ENCODE assay signal across 29 cellular contexts in the genomic region with DNA sequence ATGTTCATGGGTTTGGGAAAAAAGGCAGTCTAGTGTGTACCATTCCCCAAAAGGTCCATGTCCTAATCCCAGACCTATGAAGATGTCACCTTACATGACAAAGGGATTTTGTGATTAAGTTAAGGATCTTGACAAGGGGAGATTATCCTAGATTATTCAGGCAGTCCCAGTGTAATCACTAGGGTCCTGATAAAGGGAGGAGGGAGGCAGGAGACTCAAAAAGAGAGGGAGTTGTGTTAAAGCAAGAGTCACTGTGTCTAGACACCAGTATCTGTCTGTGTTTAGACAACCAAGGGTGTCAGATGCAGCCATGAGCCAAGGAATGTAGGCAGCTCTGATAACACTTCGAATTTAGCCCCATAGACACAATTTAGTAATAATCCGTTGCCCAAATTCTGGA. TPM values are rescaled to one million over a fixed set of nuclear protein-coding genes. Genes with fewer than 3 reads are reported as not detected.
"Had no signal": no experiment of that assay in that cellular context is flagged by ENCODE, and none has a peak within 500 bp of the region (broad histone marks: within the 10 kb centered on the region; RNA-seq: fewer than 3 reads in every experiment).

No MANE protein-coding gene starts in this region.

- H3K4me1 Mint-ChIP-seq: activated CD4-positive, alpha-beta memory T cell treated with anti-CD3 and anti-CD28 coated beads, Interleukin-2, amount 10 ng/mL, durations not matched to agents 7 days and 5 days; activated CD4-positive, alpha-beta T cell treated with anti-CD3 and anti-CD28 coated beads for 36 hours; activated naive CD4-positive, alpha-beta T cell treated with anti-CD3 and anti-CD28 coated beads, Interleukin-2, amount 50 U/mL, for 24 hours; T-cell had no signal

- H3K4me3 ChIP-seq: cardiac muscle cell, K562, SK-N-MC had no signal

- DNase-seq: activated CD4-positive, alpha-beta memory T cell treated with anti-CD3 and anti-CD28 coated beads, Interleukin-2, amount 10 ng/mL, durations not matched to agents 7 days and 5 days; activated CD4-positive, alpha-beta T cell treated with anti-CD3 and anti-CD28 coated beads for 36 hours; activated CD4-positive, alpha-beta T cell treated with anti-CD3 and anti-CD28 coated beads, Interleukin-2, amount 50 U/mL, for 1 hour; activated CD8-positive, alpha-beta memory T cell treated with anti-CD3 and anti-CD28 coated beads, Interleukin-2, amount 50 U/mL, for 4 hours; activated effector memory CD4-positive, alpha-beta T cell treated with Interleukin-2 at 50 U/mL for 16 hours; activated naive CD4-positive, alpha-beta T cell; activated T-cell treated with anti-CD3 and anti-CD28 coated beads, Interleukin-2, amount 50 U/mL, for 1 hour; aorta; Karpas-422; MM.1S; NCI-H1105 treated with DMSO at 0.1 percent for 48 hours; NCI-H1436 treated with DMSO at 0.1 percent for 48 hours; NCI-H187; NCI-H2081 treated with DMSO at 0.1 percent for 48 hours; NCI-H446; NCI-H524 treated with DMSO at 0.1 percent for 48 hours; NCI-H748 treated with DMSO at 0.1 percent for 48 hours; SIG-M5; T-cell; T-helper 2 cell; T1000 had no signal

- H3K36me3 Mint-ChIP-seq: activated naive CD4-positive, alpha-beta T cell treated with anti-CD3 and anti-CD28 coated beads, Interleukin-2, amount 50 U/mL, for 24 hours; T-cell had no signal

- H3K36me3 ChIP-seq: cardiac muscle cell had no signal

- H3K27me3 ChIP-seq: cardiac muscle cell had no signal

- H3K4me3 Mint-ChIP-seq: activated CD4-positive, alpha-beta memory T cell treated with anti-CD3 and anti-CD28 coated beads, Interleukin-2, amount 10 ng/mL, durations not matched to agents 7 days and 5 days; activated CD4-positive, alpha-beta T cell treated with anti-CD3 and anti-CD28 coated beads for 36 hours; activated naive CD4-positive, alpha-beta T cell treated with anti-CD3 and anti-CD28 coated beads, Interleukin-2, amount 50 U/mL, for 24 hours; activated T-helper 1 cell treated with anti-CD3 and anti-CD28 coated beads, Interleukin-12 subunit alpha, Interleukin-12 subunit beta, Interleukin-2, Interleukin-4 antibody, amounts not matched to agents 30 ng/mL and 10 ng/mL and 1 ng/mL, durations not matched to agents 14 hours and 24 hours and 36 hours; brain; T-cell had no signal

- H3K27ac Mint-ChIP-seq: activated CD4-positive, alpha-beta memory T cell treated with anti-CD3 and anti-CD28 coated beads, Interleukin-2, amount 10 ng/mL, durations not matched to agents 7 days and 5 days; activated CD4-positive, alpha-beta T cell treated with anti-CD3 and anti-CD28 coated beads for 36 hours; activated naive CD4-positive, alpha-beta T cell treated with anti-CD3 and anti-CD28 coated beads, Interleukin-2, amount 50 U/mL, for 24 hours; activated T-helper 1 cell treated with anti-CD3 and anti-CD28 coated beads, Interleukin-12 subunit alpha, Interleukin-12 subunit beta, Interleukin-2, Interleukin-4 antibody, amounts not matched to agents 30 ng/mL and 10 ng/mL and 1 ng/mL, durations not matched to agents 14 hours and 24 hours and 36 hours; T-cell had no signal

- FAIRE-seq: K562, TTC549 had no signal

- H3K27ac ChIP-seq: cardiac muscle cell, SK-N-MC had no signal

- ATAC-seq: activated CD4-positive, alpha-beta T cell treated with anti-CD3 and anti-CD28 coated beads for 36 hours; K562; T-cell had no signal

- H3K9me3 Mint-ChIP-seq: activated CD4-positive, alpha-beta memory T cell treated with anti-CD3 and anti-CD28 coated beads, Interleukin-2, amount 10 ng/mL, durations not matched to agents 7 days and 5 days; activated naive CD4-positive, alpha-beta T cell treated with anti-CD3 and anti-CD28 coated beads, Interleukin-2, amount 50 U/mL, for 24 hours; activated T-helper 1 cell treated with anti-CD3 and anti-CD28 coated beads, Interleukin-12 subunit alpha, Interleukin-12 subunit beta, Interleukin-2, Interleukin-4 antibody, amounts not matched to agents 30 ng/mL and 10 ng/mL and 1 ng/mL, durations not matched to agents 14 hours and 24 hours and 36 hours; T-cell had no signal

- H3K27me3 Mint-ChIP-seq: activated CD4-positive, alpha-beta memory T cell treated with anti-CD3 and anti-CD28 coated beads, Interleukin-2, amount 10 ng/mL, durations not matched to agents 7 days and 5 days had no signal

RNA-seq across cellular contexts. Expression of gene DPYSL3, which starts 49.5 kb away (rescaled TPM):
- total RNA-seq: activated CD4-positive, alpha-beta memory T cell treated with anti-CD3 and anti-CD28 coated beads, Interleukin-2, amount 10 ng/mL, durations not matched to agents 7 days and 5 days; OCI-LY7 had no signal
